ENCODE assay signal across 22 cellular contexts in genomic region chr9:95499847-95500246, GRCh38. TPM values are rescaled to one million over a fixed set of nuclear protein-coding genes. Genes with fewer than 3 reads are reported as not detected.
DNase-seq lines count a peak whose midpoint lies in the region; ATAC-seq and TF ChIP-seq lines count a peak whose summit lies in the region.
"Had no signal": no experiment of that assay in that cellular context is flagged by ENCODE, and none has a peak within 500 bp of the region (broad histone marks: within the 10 kb centered on the region; RNA-seq: fewer than 3 reads in every experiment).

No MANE protein-coding gene starts in this region.

- no peak for TF ChIP-seq POLR2A in breast epithelium (IDR thresholded peaks at IDR 0.05)

- intact Hi-C loops in MCF 10A (cut with micrococcal nuclease) (loop anchor here (10.0 kb wide), 1 partner anchor 225 kb away; no protein-coding TSS in a partner anchor), breast epithelium (cut with DNase I; ENCODE audit: low total_unique reads) (no loop called here)

- no peaks in the 10 kb centered on the region for H3K9me3 Mint-ChIP-seq in MCF 10A (ENCODE audit: unreplicated experiment)
- H3K9me3 Mint-ChIP-seq: activated naive CD8-positive, alpha-beta T cell treated with anti-CD3 and anti-CD28 coated beads for 36 hours; central memory CD8-positive, alpha-beta T cell; H9; stimulated activated naive CD8-positive, alpha-beta T cell treated with anti-CD3 and anti-CD28 coated beads, Interleukin-15, Interleukin-2, amounts not matched to agents 100 ng/mL and 50 ng/mL, for 24 hours had no signal

- H3K27me3 ChIP-seq in breast epithelium, result no peaks in the 10 kb centered on the region
- H3K27me3 ChIP-seq: ovary, upper lobe of left lung had no signal

- no peak overlapping the region for H3K4me3 Mint-ChIP-seq in MCF 10A (ENCODE audit: unreplicated experiment)
- H3K4me3 Mint-ChIP-seq: activated naive CD8-positive, alpha-beta T cell treated with anti-CD3 and anti-CD28 coated beads for 36 hours; central memory CD8-positive, alpha-beta T cell; H9; stimulated activated naive CD8-positive, alpha-beta T cell treated with anti-CD3 and anti-CD28 coated beads, Interleukin-15, Interleukin-2, amounts not matched to agents 100 ng/mL and 50 ng/mL, for 24 hours had no signal

- CTCF ChIA-PET in MCF 10A (lab: Yijun Ruan, JAX), result interaction anchor here (0.7 kb wide), 1 partner anchor 178 kb away, joined by 3 read pairs; no protein-coding TSS in a partner anchor

- H3K27ac ChIP-seq in breast epithelium (no peak overlapping the region), urinary bladder (ENCODE audit: low read depth) (peak overlapping the region; percentile 70)
- H3K27ac ChIP-seq: ovary had no signal

- no TSS peak for BruUV-seq in MCF 10A (replicated peaks; lab: Mats Ljungman, UMichigan)

- no peaks in the 10 kb centered on the region for H3K4me1 Mint-ChIP-seq in MCF 10A (ENCODE audit: insufficient read depth, unreplicated experiment)

- H3K4me3 ChIP-seq in breast epithelium (no peak overlapping the region), urinary bladder (ENCODE audit: low read depth, low read length) (no peak overlapping the region)
- H3K4me3 ChIP-seq: ovary, upper lobe of left lung had no signal

- no peaks in the 10 kb centered on the region for H3K36me3 Mint-ChIP-seq in MCF 10A (ENCODE audit: insufficient read depth, unreplicated experiment)
- H3K36me3 Mint-ChIP-seq: activated naive CD8-positive, alpha-beta T cell treated with anti-CD3 and anti-CD28 coated beads for 36 hours had no signal

- no peaks in the 10 kb centered on the region for H3K9me3 ChIP-seq in breast epithelium
- H3K9me3 ChIP-seq: ovary, upper lobe of left lung had no signal

- POLR2A ChIA-PET in MCF 10A (lab: Yijun Ruan, JAX), result interaction anchor here (1.0 kb wide), 1 partner anchor 11 kb away, joined by 3 read pairs; no protein-coding TSS in a partner anchor

- no peak overlapping the region for H3K27ac Mint-ChIP-seq in MCF 10A (ENCODE audit: low read depth, unreplicated experiment)
- H3K27ac Mint-ChIP-seq: activated naive CD8-positive, alpha-beta T cell treated with anti-CD3 and anti-CD28 coated beads for 36 hours; H9; stimulated activated naive CD8-positive, alpha-beta T cell treated with anti-CD3 and anti-CD28 coated beads, Interleukin-15, Interleukin-2, amounts not matched to agents 100 ng/mL and 50 ng/mL, for 24 hours had no signal

- ATAC-seq in GM21576 (IDR thresholded peaks at IDR 0.05; ENCODE audit: unreplicated experiment), result no peak

- TF ChIP-seq CTCF in MCF 10A (IDR thresholded peaks at IDR 0.05; ENCODE audit: unreplicated experiment), result no peak
- no peak for TF ChIP-seq CTCF in breast epithelium (IDR thresholded peaks at IDR 0.05)

- no peaks in the 10 kb centered on the region for H3K4me1 ChIP-seq in breast epithelium
- peaks cover 6% of the 10 kb centered on the region for H3K4me1 ChIP-seq in urinary bladder (ENCODE audit: insufficient read depth)

- no peaks in the 10 kb centered on the region for H3K27me3 Mint-ChIP-seq in MCF 10A (ENCODE audit: insufficient read depth, unreplicated experiment)
- H3K27me3 Mint-ChIP-seq: activated naive CD8-positive, alpha-beta T cell treated with anti-CD3 and anti-CD28 coated beads for 36 hours; central memory CD8-positive, alpha-beta T cell had no signal

- WGBS in urinary bladder, result 28% methylated on average over 9 of the region's 9 CpGs

- DNase-seq in MCF 10A (ENCODE audit: unreplicated experiment), result peak; percentile 24
- DNase-seq in breast epithelium (ENCODE audit: low spot score in 2 of 2), result no peak
- peak; percentile 62 for DNase-seq in SW480 (ENCODE audit: low spot score)
- DNase-seq in glomerular visceral epithelial cell (ENCODE audit: extremely low spot score), result peak; percentile 12
- DNase-seq in MV-4-11 (lab: John Stamatoyannopoulos, UW), result no peak
- no peak for DNase-seq in amygdala (lab: John Stamatoyannopoulos, UW)
- DNase-seq: activated naive CD8-positive, alpha-beta T cell treated with anti-CD3 and anti-CD28 coated beads for 36 hours; C1 segment of cervical spinal cord; DMS 273 treated with DMSO at 0.1 percent for 48 hours; GDM1; H9; head of caudate nucleus; NCI-H1436; NCI-H2171; NCI-H526 treated with DMSO at 0.1 percent for 48 hours; ovary; stimulated activated CD4-positive, alpha-beta T cell treated with anti-CD3 and anti-CD28 coated beads, Interleukin-1b, Interleukin-23, amount 100 ng/mL, for 48 hours; upper lobe of left lung had no signal

- H3K36me3 ChIP-seq in breast epithelium (no peaks in the 10 kb centered on the region), urinary bladder (ENCODE audit: insufficient read depth) (peaks cover 3% of the 10 kb centered on the region)
- H3K36me3 ChIP-seq: ovary, upper lobe of left lung had no signal

RNA-seq across cellular contexts. Expression of gene PTCH1, which starts 16.9 kb away (rescaled TPM):
- 3.6 and 4.7 TPM in 2 replicates for total RNA-seq in MCF 10A (2022)
- total RNA-seq in breast epithelium, result 1 to 10 TPM; 6.6 to 9.9 (median 6.6) TPM
- 48.0 TPM for total RNA-seq in urinary bladder
- 30.1 TPM for polyA plus RNA-seq in urinary bladder

Comparison
In these comparisons a context has a peak if more than half of its experiments do, and no peak if none do; other contexts are left out.
1. DNase-seq: peak in MCF 10A (single experiment), SW480 (single experiment) and glomerular visceral epithelial cell (single experiment); none in breast epithelium (0 of 2), MV-4-11 (single experiment) and amygdala (0 of 56).